In genomic region chr7:101553771-101554445, GRCh38 we compare ENCODE assay signal across 26 cellular contexts.
DNase-seq lines count a peak whose midpoint lies in the region; TF ChIP-seq lines count a peak whose summit lies in the region.
"Had no signal": no experiment of that assay in that cellular context is flagged by ENCODE, and none has a peak within 500 bp of the region (broad histone marks: within the 10 kb centered on the region; RNA-seq: fewer than 3 reads in every experiment).

No MANE protein-coding gene starts in this region.

- H3K36me3 Mint-ChIP-seq in endodermal cell (ENCODE audit: low read depth) (peaks cover 10% of the 10 kb centered on the region), type B pancreatic cell (peaks cover 7% of the 10 kb centered on the region)
- H3K36me3 Mint-ChIP-seq: CD4-positive, alpha-beta memory T cell; stimulated activated memory B cell treated with anti-CD40 and anti-IgM and Interleukin-4, amounts not matched to agents 10 μg/mL and 1 μg/mL and 100 μg/mL, for 72 hours had no signal

- H3K36me3 ChIP-seq in endodermal cell (ENCODE audit: control insufficient read depth, insufficient read depth, low read length), result peaks cover 5% of the 10 kb centered on the region
- H3K36me3 ChIP-seq: SJCRH30 had no signal

- H3K9me3 Mint-ChIP-seq in endodermal cell (no peaks in the 10 kb centered on the region), type B pancreatic cell (no peaks in the 10 kb centered on the region)

- H3K27me3 ChIP-seq in endodermal cell (ENCODE audit: control insufficient read depth, insufficient read depth, low read length, poor library complexity, severe bottlenecking), result no peaks in the 10 kb centered on the region
- H3K27me3 ChIP-seq: SJCRH30 had no signal

- DNase-seq in activated effector memory CD4-positive, alpha-beta T cell treated with anti-CD3 and anti-CD28 coated beads, Interleukin-2, amount 50 U/mL, for 16 hours, result peak; percentile 39
- no peak for DNase-seq in activated effector memory CD4-positive, alpha-beta T cell treated with Interleukin-2 at 50 U/mL for 16 hours
- DNase-seq in GM20000 (ENCODE audit: low spot score) (peak; percentile 6), endodermal cell (peak; percentile 48), type B pancreatic cell (ENCODE audit: extremely low spot score, unreplicated experiment) (peak; percentile 49), HT-29 (ENCODE audit: low spot score) (no peak), SIG-M5 (lab: John Stamatoyannopoulos, UW) (no peak), DMS79 (lab: John Stamatoyannopoulos, UW) (no peak)
- DNase-seq: activated CD8-positive, alpha-beta T cell treated with anti-CD3 and anti-CD28 coated beads, Interleukin-2, amount 10 ng/mL, durations not matched to agents 7 days and 5 days; activated naive CD4-positive, alpha-beta T cell treated with Interleukin-2 at 50 U/mL for 16 hours; activated T-cell treated with anti-CD3 and anti-CD28 coated beads, Interleukin-2, amount 50 U/mL, for 1 hour; CD4-positive, alpha-beta memory T cell; cortex of kidney; DMS153; foreskin melanocyte; left cardiac atrium; NCI-H1417; NCI-H2081 treated with DMSO at 0.1 percent for 48 hours; NCI-H226; SJCRH30; stimulated activated CD4-positive, alpha-beta T cell treated with anti-CD3 and anti-CD28 coated beads, Interleukin-12 subunit alpha, Interleukin-12 subunit beta, amount 100 ng/mL, for 4 hours; stimulated activated CD4-positive, alpha-beta T cell treated with anti-CD3 and anti-CD28 coated beads, Interleukin-4, amount 100 ng/mL, for 24 hours had no signal

- no peak overlapping the region for H3K4me3 Mint-ChIP-seq in endodermal cell
- no peak overlapping the region for H3K4me3 Mint-ChIP-seq in type B pancreatic cell
- H3K4me3 Mint-ChIP-seq: activated CD8-positive, alpha-beta T cell treated with anti-CD3 and anti-CD28 coated beads, Interleukin-2, amount 10 ng/mL, durations not matched to agents 7 days and 5 days; CD4-positive, alpha-beta memory T cell; memory B cell; stimulated activated memory B cell treated with anti-CD40 and anti-IgM and Interleukin-4, amounts not matched to agents 10 μg/mL and 1 μg/mL and 100 μg/mL, for 72 hours had no signal

- no peak overlapping the region for H3K27ac ChIP-seq in endodermal cell (ENCODE audit: low read depth, low read length)
- H3K27ac ChIP-seq: KMS-11, SJCRH30 had no signal

- no peaks in the 10 kb centered on the region for H3K9me3 ChIP-seq in endodermal cell (ENCODE audit: control insufficient read depth, low read length)
- H3K9me3 ChIP-seq: SJCRH30 had no signal

- 88% methylated on average over 8 of the region's 8 CpGs; no CpG with 5 or more reads in 1 of the 2 experiments for WGBS in endodermal cell (ENCODE audit: insufficient coverage in 1 of 2, insufficient read length in 1 of 2), 2 experiments

- H3K4me1 ChIP-seq in endodermal cell (ENCODE audit: control insufficient read depth, insufficient read depth, low read length), result no peaks in the 10 kb centered on the region
- H3K4me1 ChIP-seq: SJCRH30 had no signal

- no peak overlapping the region for H3K4me3 ChIP-seq in endodermal cell (ENCODE audit: low read length)
- H3K4me3 ChIP-seq: SJCRH30 had no signal

- no peak for TF ChIP-seq CTCF in GM20000 (IDR thresholded peaks at IDR 0.05; ENCODE audit: extremely low read depth, missing control alignments)
- TF ChIP-seq CTCF in endodermal cell (conservative IDR thresholded peaks at IDR 0.05), result no peak
- TF ChIP-seq CTCF in type B pancreatic cell (conservative IDR thresholded peaks at IDR 0.05), result no peak

- H3K27me3 Mint-ChIP-seq in endodermal cell (ENCODE audit: insufficient read depth) (no peaks in the 10 kb centered on the region), type B pancreatic cell (no peaks in the 10 kb centered on the region)
- H3K27me3 Mint-ChIP-seq: progenitor cell of endocrine pancreas had no signal

- no peak overlapping the region for H3K9ac ChIP-seq in endodermal cell (ENCODE audit: extremely low read depth, low read length, poor library complexity, severe bottlenecking)
- H3K9ac ChIP-seq: KMS-11 had no signal

- H3K4me1 Mint-ChIP-seq in endodermal cell, result no peaks in the 10 kb centered on the region
- H3K4me1 Mint-ChIP-seq in type B pancreatic cell (ENCODE audit: unreplicated experiment), result no peaks in the 10 kb centered on the region
- H3K4me1 Mint-ChIP-seq: stimulated activated memory B cell treated with anti-CD40 and anti-IgM and Interleukin-4, amounts not matched to agents 10 μg/mL and 1 μg/mL and 100 μg/mL, for 72 hours had no signal

- H3K27ac Mint-ChIP-seq in endodermal cell, result no peak overlapping the region
- no peak overlapping the region for H3K27ac Mint-ChIP-seq in type B pancreatic cell
- H3K27ac Mint-ChIP-seq: activated CD8-positive, alpha-beta T cell treated with anti-CD3 and anti-CD28 coated beads, Interleukin-2, amount 10 ng/mL, durations not matched to agents 7 days and 5 days; CD4-positive, alpha-beta memory T cell; memory B cell; progenitor cell of endocrine pancreas; stimulated activated memory B cell treated with anti-CD40 and anti-IgM and Interleukin-4, amounts not matched to agents 10 μg/mL and 1 μg/mL and 100 μg/mL, for 72 hours had no signal

Comparison
In these comparisons a context has a peak if more than half of its experiments do, and no peak if none do; other contexts are left out.
1. DNase-seq: peak in activated effector memory CD4-positive, alpha-beta T cell treated with anti-CD3 and anti-CD28 coated beads, Interleukin-2, amount 50 U/mL, for 16 hours (single experiment), GM20000 (single experiment), endodermal cell (single experiment) and type B pancreatic cell (single experiment); none in activated effector memory CD4-positive, alpha-beta T cell treated with Interleukin-2 at 50 U/mL for 16 hours (single experiment), HT-29 (single experiment), SIG-M5 (single experiment) and DMS79 (single experiment).